Comparison of ENCODE assay signal across 9 cellular contexts in the genomic region with DNA sequence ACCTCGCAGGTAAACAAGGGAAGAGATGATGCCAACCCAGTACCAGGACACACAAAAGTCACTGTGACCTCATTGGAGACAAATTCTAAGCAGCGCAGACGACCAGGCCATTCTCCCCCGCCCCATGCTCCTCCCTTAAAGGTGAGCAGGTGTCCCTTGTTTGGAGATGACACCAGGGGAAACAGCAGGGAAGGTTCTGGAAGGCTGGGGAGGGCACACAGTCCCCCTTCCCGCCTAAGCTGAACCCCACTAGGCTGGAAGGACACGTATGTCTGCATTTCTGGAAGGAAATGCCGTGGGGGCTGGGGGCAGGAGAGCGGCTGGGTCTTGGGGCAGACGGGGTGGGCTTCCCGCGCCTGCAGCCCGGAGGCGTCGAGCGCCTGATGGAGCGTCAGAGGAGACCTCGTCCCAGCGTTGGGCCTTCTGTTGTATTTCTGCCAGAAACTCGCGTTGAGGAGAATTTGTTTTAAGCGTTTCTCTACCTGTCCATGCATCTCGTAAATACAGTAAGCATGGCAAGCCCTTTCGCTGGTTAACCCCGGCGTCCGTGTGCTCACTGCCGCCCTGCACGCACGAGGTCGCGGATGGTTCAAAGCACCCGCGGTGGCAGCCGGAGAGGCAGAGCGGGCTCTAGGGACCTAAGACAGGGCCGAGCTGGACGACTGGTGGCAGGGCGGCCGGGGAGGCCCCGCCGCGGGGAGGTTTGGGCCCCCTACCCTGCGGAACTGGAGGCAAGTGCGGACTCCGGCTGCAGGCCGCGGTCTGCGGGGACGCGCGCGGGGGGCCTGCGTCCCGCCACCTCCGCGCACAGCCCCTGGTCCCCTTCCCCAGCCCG. TPM values are rescaled to one million over a fixed set of nuclear protein-coding genes. Genes with fewer than 3 reads are reported as not detected.
DNase-seq lines count a peak whose midpoint lies in the region; ATAC-seq and TF ChIP-seq lines count a peak whose summit lies in the region.
"Had no signal": no experiment of that assay in that cellular context is flagged by ENCODE, and none has a peak within 500 bp of the region (broad histone marks: within the 10 kb centered on the region; RNA-seq: fewer than 3 reads in every experiment).

No MANE protein-coding gene starts in this region.

- H3K9me3 ChIP-seq in mononuclear cell (ENCODE audit: low read depth, low read length): no peaks in the 10 kb centered on the region

- peak overlapping the region; percentile 69 for H3K4me3 Mint-ChIP-seq in chondrocyte (ENCODE audit: unreplicated experiment)

- peaks cover 93% of the 10 kb centered on the region for H3K27me3 ChIP-seq in mononuclear cell (ENCODE audit: insufficient read depth, low read length)

- TF ChIP-seq CTCF in chondrocyte (IDR thresholded peaks at IDR 0.05): no peak

- H3K27me3 Mint-ChIP-seq in chondrocyte (ENCODE audit: low read depth): peaks cover 63% of the 10 kb centered on the region

- peaks cover 13% of the 10 kb centered on the region for H3K4me1 Mint-ChIP-seq in chondrocyte (ENCODE audit: low read depth)

- ATAC-seq in GM18870 (IDR thresholded peaks at IDR 0.05; ENCODE audit: unreplicated experiment): no peak
- ATAC-seq in GM21717 (IDR thresholded peaks at IDR 0.05; ENCODE audit: unreplicated experiment): no peak

- H3K4me1 ChIP-seq in mononuclear cell (ENCODE audit: insufficient read depth, low read length): peaks cover 43% of the 10 kb centered on the region

- DNase-seq in activated naive CD4-positive, alpha-beta T cell treated with Interleukin-2 at 50 U/mL for 16 hours: peak; percentile 17
- DNase-seq in activated naive CD4-positive, alpha-beta T cell (lab: John Stamatoyannopoulos, UW): no peak
- DNase-seq in NCI-H146 treated with DMSO at 0.1 percent for 48 hours (lab: John Stamatoyannopoulos, UW; ENCODE audit: unreplicated experiment): peak; percentile 9
- no peak for DNase-seq in chondrocyte (ENCODE audit: low spot score)
- DNase-seq in superior temporal gyrus (ENCODE audit: extremely low spot score): no peak

- no peak overlapping the region for H3K27ac Mint-ChIP-seq in chondrocyte (ENCODE audit: unreplicated experiment)

- H3K9me3 Mint-ChIP-seq in chondrocyte (ENCODE audit: low read depth): no peaks in the 10 kb centered on the region

- H3K4me3 ChIP-seq in mononuclear cell (ENCODE audit: low read length): peak overlapping the region; percentile 34

- peaks cover 1% of the 10 kb centered on the region for H3K36me3 Mint-ChIP-seq in chondrocyte (ENCODE audit: low read depth)

RNA-seq across cellular contexts. Expression of a gene that starts 1.2 kb away (rescaled TPM):
- 0.12 to 0.53 TPM (median 0.13 TPM) in 3 replicates for total RNA-seq in chondrocyte
- 0.10 TPM for total RNA-seq in mononuclear cell
- total RNA-seq: dermis microvascular lymphatic vessel endothelial cell had no signal

Comparison
In these comparisons a context has a peak if more than half of its experiments do, and no peak if none do; other contexts are left out.
1. DNase-seq: peak in activated naive CD4-positive, alpha-beta T cell treated with Interleukin-2 at 50 U/mL for 16 hours (single experiment) and NCI-H146 treated with DMSO at 0.1 percent for 48 hours (single experiment); none in activated naive CD4-positive, alpha-beta T cell (0 of 4), chondrocyte (single experiment) and superior temporal gyrus (single experiment).